ENCODE assay signal across 2 cellular contexts in genomic region chr11:63623513-63624140, GRCh38.
TF ChIP-seq lines count a peak whose summit lies in the region.

No MANE protein-coding gene starts in this region.

TF ChIP-seq in IMR-90, 13 proteins besides CTCF, POLR2A, EP300 and RAD21:
- no peak for TF ChIP-seq MXI1 (IDR thresholded peaks at IDR 0.05; ENCODE audit: borderline replicate concordance, low read depth, low read length)
- no peak for TF ChIP-seq BHLHE40 (IDR thresholded peaks at IDR 0.05; ENCODE audit: low read depth, low read length)
- TF ChIP-seq USF2 (IDR thresholded peaks at IDR 0.05; ENCODE audit: low read depth, low read length) = no peak
- TF ChIP-seq MAFK (IDR thresholded peaks at IDR 0.05; ENCODE audit: low read depth, low read length) = no peak
- no peak for TF ChIP-seq CHD1 (IDR thresholded peaks at IDR 0.05; ENCODE audit: low read depth, low read length)
- no peak for TF ChIP-seq FOS (IDR thresholded peaks at IDR 0.05; ENCODE audit: low read depth, low read length)
- TF ChIP-seq ELK1 (IDR thresholded peaks at IDR 0.05; ENCODE audit: borderline replicate concordance, low read depth, low read length) = no peak
- no peak for TF ChIP-seq CEBPB (IDR thresholded peaks at IDR 0.05; ENCODE audit: low read depth, low read length)
- TF ChIP-seq SMC3 (IDR thresholded peaks at IDR 0.05; ENCODE audit: low read depth, low read length) = no peak
- TF ChIP-seq RCOR1 (IDR thresholded peaks at IDR 0.05; ENCODE audit: insufficient replicate concordance, low read length) = no peak
- no peak for TF ChIP-seq RFX5 (IDR thresholded peaks at IDR 0.05; ENCODE audit: low read depth, low read length)
- TF ChIP-seq NFE2L2 (IDR thresholded peaks at IDR 0.05; ENCODE audit: low read depth, low read length) = no peak
- no peak for TF ChIP-seq MAZ (IDR thresholded peaks at IDR 0.05; ENCODE audit: borderline replicate concordance, low read depth, low read length)

TF ChIP-seq in K562, 482 proteins besides CTCF, POLR2A, EP300 and RAD21:
- peak; percentile 46; the same call in 1 of the 2 replicates for TF ChIP-seq POLR2AphosphoS2 (IDR thresholded peaks at IDR 0.05; ENCODE audit: low read length)
- no peak for TF ChIP-seq MCM7 (IDR thresholded peaks at IDR 0.05)
- TF ChIP-seq MAZ (CRISPR knock-in tag; conservative IDR thresholded peaks at IDR 0.05 in 1 of 2, IDR thresholded peaks at IDR 0.05 in 1 of 2) = no peak
TF ChIP-seq in K562: peak in this region for 1.
